Comparison of ENCODE assay signal across 10 cellular contexts in genomic region chr2:131094655-131095281, GRCh38. TPM values are rescaled to one million over a fixed set of nuclear protein-coding genes. Genes with fewer than 3 reads are reported as not detected.
DNase-seq lines count a peak whose midpoint lies in the region; ATAC-seq and TF ChIP-seq lines count a peak whose summit lies in the region.
"Had no signal": no experiment of that assay in that cellular context is flagged by ENCODE, and none has a peak within 500 bp of the region (broad histone marks: within the 10 kb centered on the region; RNA-seq: fewer than 3 reads in every experiment).

No MANE protein-coding gene starts in this region.

- TF ChIP-seq CTCF in SK-N-SH (IDR thresholded peaks at IDR 0.05) (no peak), osteocyte (IDR thresholded peaks at IDR 0.05) (no peak)

- H3K27ac ChIP-seq in SK-N-SH (ENCODE audit: low read depth in 2 of 2, low read length in 1 of 2): no peak overlapping the region

- peak overlapping the region; percentile 95 for H3K27ac Mint-ChIP-seq in central memory CD8-positive, alpha-beta T cell (ENCODE audit: low read depth)
- peak overlapping the region; percentile 24 for H3K27ac Mint-ChIP-seq in osteocyte (ENCODE audit: unreplicated experiment)

- no peak for TF ChIP-seq RAD21 in SK-N-SH (IDR thresholded peaks at IDR 0.05; ENCODE audit: low read length)

- no peaks in the 10 kb centered on the region for H3K9me2 ChIP-seq in SK-N-SH

- H3K4me1 Mint-ChIP-seq in central memory CD8-positive, alpha-beta T cell: peaks cover 10% of the 10 kb centered on the region
- H3K4me1 Mint-ChIP-seq in osteocyte (ENCODE audit: unreplicated experiment): peaks cover 18% of the 10 kb centered on the region

- TF ChIP-seq EP300 in SK-N-SH (IDR thresholded peaks at IDR 0.05; ENCODE audit: borderline replicate concordance in 1 of 2, low read depth in 1 of 2, low read length in 1 of 2): no peak

- peaks cover 26% of the 10 kb centered on the region for H4K20me1 ChIP-seq in SK-N-SH (ENCODE audit: insufficient read depth)

- ATAC-seq in SK-N-SH treated with all-trans-retinoic acid at 6 μM for 48 hours (no peak), GM18498 (IDR thresholded peaks at IDR 0.05; ENCODE audit: unreplicated experiment) (no peak), HG02973 (IDR thresholded peaks at IDR 0.05; ENCODE audit: unreplicated experiment) (no peak)
- ATAC-seq in central memory CD8-positive, alpha-beta T cell (replicated peaks; ENCODE audit: extremely low read depth, poor library complexity, severe bottlenecking): no peak

- H3K27me3 Mint-ChIP-seq in central memory CD8-positive, alpha-beta T cell: no peaks in the 10 kb centered on the region
- no peaks in the 10 kb centered on the region for H3K27me3 Mint-ChIP-seq in osteocyte (ENCODE audit: unreplicated experiment)

- H3F3A ChIP-seq in SK-N-SH (replicated peaks; ENCODE audit: insufficient read depth): peaks cover 11% of the 10 kb centered on the region

- H3K27me3 ChIP-seq in SK-N-SH (ENCODE audit: insufficient read depth): no peaks in the 10 kb centered on the region
- no peaks in the 10 kb centered on the region for H3K27me3 ChIP-seq in MG63

- H3K4me1 ChIP-seq in SK-N-SH (ENCODE audit: control insufficient read depth in 1 of 2, insufficient read depth in 2 of 2, low read depth in 1 of 2, low read length in 1 of 2): 0 out of 4 replicates have a peak, but pooled peaks cover 0 to 3% of the 10 kb centered on the region in 2 experiments

- H3K4me3 Mint-ChIP-seq in central memory CD8-positive, alpha-beta T cell: peak overlapping the region; percentile 94
- peak overlapping the region; percentile 91 for H3K4me3 Mint-ChIP-seq in osteocyte (ENCODE audit: unreplicated experiment)

- WGBS in SK-N-SH (ENCODE audit: low lambda C conversion rate): 79% methylated on average over 9 of the region's 9 CpGs

- H2AFZ ChIP-seq in SK-N-SH (ENCODE audit: low read depth): no peak overlapping the region

- H3K9me3 ChIP-seq in SK-N-SH: no peaks in the 10 kb centered on the region
- H3K9me3 ChIP-seq in MG63: no peaks in the 10 kb centered on the region

- H3K36me3 Mint-ChIP-seq in central memory CD8-positive, alpha-beta T cell (ENCODE audit: insufficient read depth): peaks cover 16% of the 10 kb centered on the region
- H3K36me3 Mint-ChIP-seq in osteocyte (ENCODE audit: unreplicated experiment): peaks cover 3% of the 10 kb centered on the region

- H3K4me2 ChIP-seq in SK-N-SH: peak overlapping the region; percentile 75; the same call in 1 of the 2 replicates

- H3K9ac ChIP-seq in SK-N-SH: no peak overlapping the region

- peaks cover 0 to 11% of the 10 kb centered on the region in 2 experiments for H3K36me3 ChIP-seq in SK-N-SH (replicated peaks in 1 of 2; ENCODE audit: control insufficient read depth in 1 of 2, insufficient read depth in 2 of 2, low read length in 1 of 2)
- H3K36me3 ChIP-seq in MG63: peaks cover 11% of the 10 kb centered on the region

- peaks cover 31% of the 10 kb centered on the region for H3K79me2 ChIP-seq in SK-N-SH (ENCODE audit: insufficient read depth)

- CTCF ChIA-PET in SK-N-SH (lab: Yijun Ruan, JAX): interaction anchor here (0.9 kb wide), 1 partner anchor 8 kb away, joined by 4 read pairs; no protein-coding TSS in a partner anchor

- POLR2A ChIA-PET in SK-N-SH (lab: Yijun Ruan, JAX): no interaction called here

- H3K9me3 Mint-ChIP-seq in central memory CD8-positive, alpha-beta T cell: no peaks in the 10 kb centered on the region
- no peaks in the 10 kb centered on the region for H3K9me3 Mint-ChIP-seq in osteocyte (ENCODE audit: unreplicated experiment)

- H3K4me3 ChIP-seq in SK-N-SH (ENCODE audit: low read depth in 2 of 2, low read length in 1 of 2) (no peak overlapping the region), MG63 (no peak overlapping the region)

- DNase-seq in SK-N-SH (no peak), MG63 (peak; percentile 18), osteocyte (ENCODE audit: extremely low spot score, unreplicated experiment) (no peak), NCI-H1930 (lab: John Stamatoyannopoulos, UW) (no peak)
- no peak for DNase-seq in central memory CD8-positive, alpha-beta T cell (ENCODE audit: low spot score in 2 of 2)
- DNase-seq: mesendoderm; stimulated activated naive CD4-positive, alpha-beta T cell treated with Interleukin-2 at 50 U/mL for 16 hours had no signal

TF ChIP-seq in SK-N-SH, 30 proteins besides CTCF, POLR2A, EP300 and RAD21:
- no peak for TF ChIP-seq RXRA (IDR thresholded peaks at IDR 0.05; ENCODE audit: borderline replicate concordance, low read depth)
- TF ChIP-seq, protein P1, sequence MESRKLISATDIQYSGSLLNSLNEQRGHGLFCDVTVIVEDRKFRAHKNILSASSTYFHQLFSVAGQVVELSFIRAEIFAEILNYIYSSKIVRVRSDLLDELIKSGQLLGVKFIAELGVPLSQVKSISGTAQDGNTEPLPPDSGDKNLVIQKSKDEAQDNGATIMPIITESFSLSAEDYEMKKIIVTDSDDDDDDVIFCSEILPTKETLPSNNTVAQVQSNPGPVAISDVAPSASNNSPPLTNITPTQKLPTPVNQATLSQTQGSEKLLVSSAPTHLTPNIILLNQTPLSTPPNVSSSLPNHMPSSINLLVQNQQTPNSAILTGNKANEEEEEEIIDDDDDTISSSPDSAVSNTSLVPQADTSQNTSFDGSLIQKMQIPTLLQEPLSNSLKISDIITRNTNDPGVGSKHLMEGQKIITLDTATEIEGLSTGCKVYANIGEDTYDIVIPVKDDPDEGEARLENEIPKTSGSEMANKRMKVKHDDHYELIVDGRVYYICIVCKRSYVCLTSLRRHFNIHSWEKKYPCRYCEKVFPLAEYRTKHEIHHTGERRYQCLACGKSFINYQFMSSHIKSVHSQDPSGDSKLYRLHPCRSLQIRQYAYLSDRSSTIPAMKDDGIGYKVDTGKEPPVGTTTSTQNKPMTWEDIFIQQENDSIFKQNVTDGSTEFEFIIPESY (IDR thresholded peaks at IDR 0.05; ENCODE audit: borderline replicate concordance, low read depth): no peak
- no peak for TF ChIP-seq RFX5 (IDR thresholded peaks at IDR 0.05; ENCODE audit: low read length)
- no peak for TF ChIP-seq TCF12 (IDR thresholded peaks at IDR 0.05)
- TF ChIP-seq GATA2 (CRISPR knock-in tag; IDR thresholded peaks at IDR 0.05): no peak
- TF ChIP-seq SIN3A (IDR thresholded peaks at IDR 0.05; ENCODE audit: borderline replicate concordance, low read depth, low read length): no peak
- TF ChIP-seq, protein P2, sequence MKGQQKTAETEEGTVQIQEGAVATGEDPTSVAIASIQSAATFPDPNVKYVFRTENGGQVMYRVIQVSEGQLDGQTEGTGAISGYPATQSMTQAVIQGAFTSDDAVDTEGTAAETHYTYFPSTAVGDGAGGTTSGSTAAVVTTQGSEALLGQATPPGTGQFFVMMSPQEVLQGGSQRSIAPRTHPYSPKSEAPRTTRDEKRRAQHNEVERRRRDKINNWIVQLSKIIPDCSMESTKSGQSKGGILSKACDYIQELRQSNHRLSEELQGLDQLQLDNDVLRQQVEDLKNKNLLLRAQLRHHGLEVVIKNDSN (IDR thresholded peaks at IDR 0.05; ENCODE audit: borderline replicate concordance, low read depth): no peak
- no peak; the same call in 1 of the 2 replicates for TF ChIP-seq NFIC (IDR thresholded peaks at IDR 0.05; ENCODE audit: borderline replicate concordance)

TF ChIP-seq in SK-N-SH treated with all-trans-retinoic acid at 6 μM for 48 hours, 23 proteins besides CTCF, POLR2A, EP300 and RAD21 (continues in another document):
- no peak for TF ChIP-seq BACH2 (CRISPR knock-in tag; IDR thresholded peaks at IDR 0.05; ENCODE audit: borderline replicate concordance)
- no peak for TF ChIP-seq GLIS3 (CRISPR knock-in tag; IDR thresholded peaks at IDR 0.05)
- TF ChIP-seq ZNF565 (CRISPR knock-in tag; conservative IDR thresholded peaks at IDR 0.05; ENCODE audit: low read depth): no peak
- no peak for TF ChIP-seq POU6F1 (CRISPR knock-in tag; IDR thresholded peaks at IDR 0.05; ENCODE audit: borderline replicate concordance, low read depth)
- no peak for TF ChIP-seq ZFP3 (CRISPR knock-in tag; IDR thresholded peaks at IDR 0.05)
- TF ChIP-seq ZFP30 (CRISPR knock-in tag; IDR thresholded peaks at IDR 0.05): no peak
- TF ChIP-seq OSR1 (CRISPR knock-in tag; IDR thresholded peaks at IDR 0.05): no peak

RNA-seq across cellular contexts. Expression of gene FAM168B, which starts 1.5 kb away (rescaled TPM):
- 72.7 and 84.9 TPM in 2 replicates for polyA plus RNA-seq in SK-N-SH (2012; rRNA removed)
- 57.6 and 77.8 TPM in 2 replicates for polyA plus RNA-seq in SK-N-SH (2012; cell fraction: cytosol; rRNA removed)
- 57.2 and 78.1 TPM in 2 replicates for polyA plus RNA-seq in SK-N-SH (2012; cell fraction: nucleus; rRNA removed)
- total RNA-seq in MG63 (2014; rRNA removed; shearing (Covaris generic); ENCODE audit: low replicate concordance): 115 and 171 TPM in 2 replicates
- 111 and 114 TPM in 2 replicates for total RNA-seq in osteocyte

RNA-seq across cellular contexts. Expression of gene PLEKHB2, which starts 10.4 kb away (rescaled TPM):
- 78.9 and 105 TPM in 2 replicates for polyA plus RNA-seq in SK-N-SH (2012; rRNA removed)
- polyA plus RNA-seq in SK-N-SH (2012; cell fraction: cytosol; rRNA removed): 82.9 and 136 TPM in 2 replicates
- 46.4 and 49.5 TPM in 2 replicates for polyA plus RNA-seq in SK-N-SH (2012; cell fraction: nucleus; rRNA removed)
- total RNA-seq in MG63 (2014; rRNA removed; shearing (Covaris generic); ENCODE audit: low replicate concordance): 91.0 and 97.0 TPM in 2 replicates
- 53.9 and 54.2 TPM in 2 replicates for total RNA-seq in osteocyte
